8 cellular contexts compared by ENCODE assay signal in the genomic region with DNA sequence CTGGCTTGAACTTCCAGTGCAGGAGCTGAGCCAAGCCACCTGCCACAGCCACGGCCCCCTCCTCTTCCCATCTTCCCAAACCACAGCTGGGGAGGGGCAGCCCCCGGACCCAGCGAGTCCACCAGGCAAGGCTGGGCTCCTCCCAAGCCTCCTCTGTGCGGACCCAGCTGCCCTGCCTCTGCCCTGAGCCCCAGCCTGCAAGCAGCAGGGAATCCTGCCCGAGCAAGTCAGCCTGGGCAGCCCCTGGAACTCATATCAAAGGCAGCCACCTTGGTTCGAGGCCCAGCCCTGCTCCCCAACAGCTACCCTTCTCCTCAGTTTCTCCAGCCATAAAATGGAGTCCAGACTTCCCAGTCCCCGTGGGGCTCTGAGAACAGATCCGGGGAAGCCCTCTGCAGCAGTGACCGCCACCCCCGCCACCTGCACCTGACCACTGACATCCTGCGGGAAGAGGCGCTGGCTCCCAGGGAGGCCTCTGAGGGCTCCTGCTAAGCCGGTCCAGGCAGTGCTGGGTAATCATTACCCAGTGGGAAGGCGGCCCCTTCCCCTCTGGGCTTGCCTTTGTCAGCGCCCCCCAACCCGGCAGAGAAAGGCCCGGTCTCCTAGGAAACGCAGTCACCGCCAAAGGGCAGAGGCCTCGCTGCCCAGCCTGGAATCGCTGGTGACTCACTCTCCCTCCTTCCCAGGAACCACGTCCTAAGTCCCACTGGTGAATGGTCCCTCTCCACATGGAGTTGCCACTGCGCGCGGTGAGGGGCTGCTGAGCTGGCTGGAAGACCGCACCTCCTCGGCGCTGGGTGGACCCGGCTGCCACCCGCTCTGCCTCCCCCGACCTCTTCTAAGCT. TPM values are rescaled to one million over a fixed set of nuclear protein-coding genes. Genes with fewer than 3 reads are reported as not detected.
DNase-seq lines count a peak whose midpoint lies in the region; ATAC-seq, FAIRE-seq and TF ChIP-seq lines count a peak whose summit lies in the region.

No MANE protein-coding gene starts in this region.

- H3K14ac ChIP-seq in H1 (ENCODE audit: insufficient read length), result no peak overlapping the region

- no peak for TF ChIP-seq RAD21 in H1 (IDR thresholded peaks at IDR 0.05 in 1 of 2, conservative IDR thresholded peaks at IDR 0.05 in 1 of 2; ENCODE audit: low read depth in 2 of 2, low read length in 2 of 2)

- H3K4ac ChIP-seq in H1 (replicated peaks; ENCODE audit: insufficient read length, low read depth, low read length), result no peak overlapping the region

- H4K5ac ChIP-seq in H1 (ENCODE audit: insufficient read length, low read depth, low read length), result no peak overlapping the region

- peak overlapping the region; percentile 53; the same call in 1 of the 2 replicates for H4K8ac ChIP-seq in H1 (ENCODE audit: extremely low read depth, insufficient read depth, low read length)

- DNase-seq in GM12864 (ENCODE audit: low read depth) (no peak), H1 (ENCODE audit: low read depth in 1 of 2, low spot score in 2 of 2) (no peak), mesothelial cell of epicardium (ENCODE audit: low spot score in 2 of 2, unreplicated experiment in 2 of 2) (no peak), urothelium cell line (ENCODE audit: low spot score) (peak; percentile 56), cerebellar cortex (ENCODE audit: low spot score) (no peak)

- H3K9me3 Mint-ChIP-seq in mesothelial cell of epicardium, result no peaks in the 10 kb centered on the region

- POLR2A ChIA-PET in H1 (lab: Charles Lee; ENCODE audit: partially characterized antibody), result interaction anchor here (0.9 to 1.2 kb wide), 5 partner anchors 11 to 335 kb away, joined by 3 to 4 read pairs (median 3); no protein-coding TSS in a partner anchor

- FAIRE-seq in H1 (lab: Jason Lieb, UNC) (no peak), urothelium cell line (lab: Jason Lieb, UNC) (no peak)

- no peak overlapping the region for H2BK120ac ChIP-seq in H1 (replicated peaks; ENCODE audit: low read depth, low read length)

- peak overlapping the region; percentile 97 for H3K4me3 ChIP-seq in GM12864 (ENCODE audit: low read depth, low read length)
- H3K4me3 ChIP-seq in OCI-LY3 (ENCODE audit: low read length), result peak overlapping the region; percentile 90
- peak overlapping the region; percentile 40 to 93 (median 62) for H3K4me3 ChIP-seq in H1 (ENCODE audit: extremely low read depth in 1 of 4, insufficient read depth in 2 of 4, low read depth in 3 of 4, low read length in 4 of 4)

- H3K9me3 ChIP-seq in OCI-LY3 (ENCODE audit: insufficient read depth, low read length) (no peaks in the 10 kb centered on the region), H1 (ENCODE audit: insufficient read depth in 2 of 2, low read depth in 1 of 2, low read length in 1 of 2) (no peaks in the 10 kb centered on the region)

- TF ChIP-seq CTCF in GM12864 (IDR thresholded peaks at IDR 0.05; ENCODE audit: low read depth, low read length, missing control alignments) (no peak), OCI-LY3 (IDR thresholded peaks at IDR 0.05; ENCODE audit: low read depth, low read length) (no peak), H1 (IDR thresholded peaks at IDR 0.05; ENCODE audit: control extremely low read depth in 1 of 3, insufficient read depth in 1 of 3, low read depth in 1 of 3, low read length in 3 of 3) (no peak), mesothelial cell of epicardium (IDR thresholded peaks at IDR 0.05; ENCODE audit: unreplicated experiment) (no peak)

- H4K91ac ChIP-seq in H1 (replicated peaks; ENCODE audit: insufficient read length, low read length), result peak overlapping the region; percentile 65

- peaks cover 26% of the 10 kb centered on the region for H3K4me1 ChIP-seq in OCI-LY3 (ENCODE audit: low read length)
- peaks cover 0 to 20% (median 14%) of the 10 kb centered on the region in 4 experiments; a peak in 5 of 7 replicates for H3K4me1 ChIP-seq in H1 (replicated peaks in 1 of 4; ENCODE audit: control insufficient read depth in 3 of 4, insufficient read depth in 4 of 4, low read length in 3 of 4)

- no peak overlapping the region for H2BK20ac ChIP-seq in H1 (ENCODE audit: low read length)

- no peak overlapping the region for H2AK5ac ChIP-seq in H1 (ENCODE audit: low read depth, low read length)

- no peak overlapping the region; the same call in 1 of the 2 replicates for H2BK5ac ChIP-seq in H1 (ENCODE audit: low read depth, low read length)

- peak overlapping the region; percentile 96 for H3K9ac ChIP-seq in OCI-LY3 (ENCODE audit: low read length)
- peak overlapping the region in 3 of 4 experiments; percentile 6 to 45 (median 38); a peak in 3 of 7 replicates for H3K9ac ChIP-seq in H1 (replicated peaks in 1 of 4; ENCODE audit: extremely low read depth in 1 of 4, low read depth in 3 of 4, low read length in 3 of 4)

- H4K20me1 ChIP-seq in OCI-LY3 (ENCODE audit: insufficient read depth, low read length), result peaks cover 55% of the 10 kb centered on the region
- peaks cover 23 to 30% of the 10 kb centered on the region in 2 experiments for H4K20me1 ChIP-seq in H1 (replicated peaks in 1 of 2; ENCODE audit: control insufficient read depth in 1 of 2, insufficient read depth in 2 of 2, low read length in 2 of 2)

- H3K23ac ChIP-seq in H1 (ENCODE audit: insufficient read length), result no peak overlapping the region

- H3K36me3 Mint-ChIP-seq in mesothelial cell of epicardium, result no peaks in the 10 kb centered on the region

- H3K4me3 Mint-ChIP-seq in mesothelial cell of epicardium, result peak overlapping the region; percentile 88

- CTCF ChIA-PET in H1 (lab: Charles Lee; ENCODE audit: partially characterized antibody), result interaction anchor here (0.9 to 1.9 kb wide), 4 partner anchors 10 to 247 kb away, joined by 3 to 9 read pairs (median 4); no protein-coding TSS in a partner anchor

- peaks cover 4% of the 10 kb centered on the region; the same call in 1 of the 2 replicates for H3K23me2 ChIP-seq in H1 (ENCODE audit: low read depth, low read length)

- H3K56ac ChIP-seq in H1 (replicated peaks; ENCODE audit: insufficient read length, low read depth, low read length), result no peak overlapping the region

- H3K4me2 ChIP-seq in OCI-LY3 (ENCODE audit: low read length), result peak overlapping the region; percentile 84
- peak overlapping the region; percentile 78 to 88 for H3K4me2 ChIP-seq in H1 (ENCODE audit: insufficient read depth in 1 of 2, low read depth in 2 of 2, low read length in 2 of 2)

- TF ChIP-seq EP300 in H1 (IDR thresholded peaks at IDR 0.05; ENCODE audit: borderline replicate concordance in 1 of 2, low read depth in 2 of 2, low read length in 2 of 2), result no peak

- peak overlapping the region; percentile 87 for H3K27ac Mint-ChIP-seq in mesothelial cell of epicardium

- ATAC-seq in GM18861 (IDR thresholded peaks at IDR 0.05; ENCODE audit: unreplicated experiment) (no peak), HG02678 (IDR thresholded peaks at IDR 0.05; ENCODE audit: unreplicated experiment) (no peak)

- H2BK15ac ChIP-seq in H1 (ENCODE audit: low read length), result no peak overlapping the region

- no peaks in the 10 kb centered on the region for H3K27me3 ChIP-seq in OCI-LY3 (ENCODE audit: low read depth, low read length)
- no peaks in the 10 kb centered on the region for H3K27me3 ChIP-seq in H1 (replicated peaks in 1 of 4; ENCODE audit: control insufficient read depth in 3 of 4, extremely low read depth in 1 of 4, insufficient read depth in 3 of 4, low read length in 3 of 4)

- no peak overlapping the region for H2BK12ac ChIP-seq in H1 (ENCODE audit: low read depth, low read length)

- H2AFZ ChIP-seq in OCI-LY3 (ENCODE audit: low read depth, low read length) (no peak overlapping the region), H1 (ENCODE audit: low read length) (no peak overlapping the region)

- 24% methylated on average over 23 of the region's 31 CpGs; no CpG with 5 or more reads in 1 of the 2 experiments for WGBS in H1 (ENCODE audit: extremely low coverage in 1 of 2, insufficient coverage in 1 of 2, insufficient read length in 1 of 2, insufficient replicate concordance in 2 of 2, low coverage in 1 of 2, low lambda C conversion rate in 2 of 2, missing lambda C conversion rate in 1 of 2), 2 experiments

- peaks cover 10% of the 10 kb centered on the region; the same call in 1 of the 2 replicates for H3K79me1 ChIP-seq in H1 (ENCODE audit: low read depth, low read length)

- peaks cover 1% of the 10 kb centered on the region for H3K27me3 Mint-ChIP-seq in mesothelial cell of epicardium (ENCODE audit: low read depth)

- H3K79me2 ChIP-seq in OCI-LY3 (ENCODE audit: low read length) (peaks cover 69% of the 10 kb centered on the region), H1 (ENCODE audit: control insufficient read depth in 1 of 2, insufficient read depth in 2 of 2, low read length in 2 of 2) (peaks cover 18 to 53% of the 10 kb centered on the region in 2 experiments; a peak in 3 of 4 replicates)

- no peak for TF ChIP-seq POLR2A in H1 (IDR thresholded peaks at IDR 0.05; ENCODE audit: control extremely low read depth in 1 of 2, low read depth in 2 of 2, low read length in 2 of 2)

- peak overlapping the region; percentile 2; the same call in 1 of the 2 replicates for H3K18ac ChIP-seq in H1 (ENCODE audit: extremely low read depth, low read length)

- H3K36me3 ChIP-seq in OCI-LY3 (replicated peaks; ENCODE audit: low read depth, low read length) (peaks cover 9% of the 10 kb centered on the region), H1 (ENCODE audit: control insufficient read depth in 2 of 4, insufficient read depth in 4 of 4, low read length in 3 of 4) (no peaks in the 10 kb centered on the region)

- H3K27ac ChIP-seq in OCI-LY3 (ENCODE audit: low read length), result no peak overlapping the region
- no peak overlapping the region for H3K27ac ChIP-seq in H1 (ENCODE audit: low read depth, low read length)

- H3K4me1 Mint-ChIP-seq in mesothelial cell of epicardium, result peaks cover 23% of the 10 kb centered on the region

RNA-seq across cellular contexts. Expression of a gene that starts 1.5 kb away (rescaled TPM):
- 34.6 and 37.6 TPM in 2 replicates for total RNA-seq in H1 (2021; fragmentation: NEBNext Ultra II Directional; extraction: Animal tissue kit (Norgen Biotek cat#: 25700))
- 13.6 and 17.6 TPM in 2 replicates for polyA plus RNA-seq in H1 (2011; rRNA removed)
- 20.6 TPM for polyA plus RNA-seq in H1 (2011; cell fraction: cytosol; rRNA removed)
- polyA plus RNA-seq in H1 (2011; cell fraction: nucleus; rRNA removed), result 40.6 TPM
- polyA plus RNA-seq in H1 (2012, experiment 1 of 2), result 20.5 to 32.6 TPM (median 30.1 TPM) in 4 replicates
- polyA plus RNA-seq in H1 (2012, experiment 2 of 2), result 11.5 TPM
- polyA plus RNA-seq in H1 (2013, experiment 1 of 2), result 15.7 TPM
- polyA plus RNA-seq in H1 (2013, experiment 2 of 2), result 15.9 TPM
- polyA minus RNA-seq in H1 (2011; rRNA and poly(A)+ RNA removed), result 28.1 and 28.9 TPM in 2 replicates
- 19.7 TPM for polyA minus RNA-seq in H1 (2011; cell fraction: cytosol; rRNA and poly(A)+ RNA removed)
- polyA minus RNA-seq in H1 (2011; cell fraction: nucleus; rRNA and poly(A)+ RNA removed), result 22.4 TPM
- 57.5 to 62.1 TPM (median 61.9 TPM) in 3 replicates for total RNA-seq in mesothelial cell of epicardium

RNA-seq across cellular contexts. Expression of a gene that starts 34.7 kb away (rescaled TPM):
- total RNA-seq in H1 (2021; fragmentation: NEBNext Ultra II Directional; extraction: Animal tissue kit (Norgen Biotek cat#: 25700)), result 17.2 and 20.2 TPM in 2 replicates
- 12.7 and 13.6 TPM in 2 replicates for polyA plus RNA-seq in H1 (2011; rRNA removed)
- polyA plus RNA-seq in H1 (2011; cell fraction: cytosol; rRNA removed), result 13.0 TPM
- polyA plus RNA-seq in H1 (2011; cell fraction: nucleus; rRNA removed), result 11.0 TPM
- 12.5 to 16.9 TPM (median 14.6 TPM) in 4 replicates for polyA plus RNA-seq in H1 (2012, experiment 1 of 2)
- 17.3 TPM for polyA plus RNA-seq in H1 (2012, experiment 2 of 2)
- polyA plus RNA-seq in H1 (2013, experiment 1 of 2), result 11.6 TPM
- polyA plus RNA-seq in H1 (2013, experiment 2 of 2), result 12.4 TPM
- polyA minus RNA-seq in H1 (2011; rRNA and poly(A)+ RNA removed), result 6.7 and 9.0 TPM in 2 replicates
- polyA minus RNA-seq in H1 (2011; cell fraction: cytosol; rRNA and poly(A)+ RNA removed), result 10.8 TPM
- polyA minus RNA-seq in H1 (2011; cell fraction: nucleus; rRNA and poly(A)+ RNA removed), result 7.3 TPM
- total RNA-seq in mesothelial cell of epicardium, result 14.3 to 16.4 TPM (median 16.1 TPM) in 3 replicates
